ENCODE assay signal across 7 cellular contexts in genomic region chr1:55214903-55215193, GRCh38. TPM values are rescaled to one million over a fixed set of nuclear protein-coding genes. Genes with fewer than 3 reads are reported as not detected.
DNase-seq lines count a peak whose midpoint lies in the region; ATAC-seq, FAIRE-seq and TF ChIP-seq lines count a peak whose summit lies in the region.

No MANE protein-coding gene starts in this region.

- H3K4me1 Mint-ChIP-seq in IgD-negative memory B cell: peaks cover 37 to 55% (median 43%) of the 10 kb centered on the region in 3 donors
- H3K4me1 Mint-ChIP-seq in activated naive CD8-positive, alpha-beta T cell treated with anti-CD3 and anti-CD28 coated beads, Interleukin-2, amount 10 ng/mL, durations not matched to agents 7 days and 5 days: peaks cover 55% of the 10 kb centered on the region

- peak overlapping the region; percentile 75 to 95 (median 81) for H3K4me3 Mint-ChIP-seq in IgD-negative memory B cell
- H3K4me3 Mint-ChIP-seq in activated naive CD8-positive, alpha-beta T cell treated with anti-CD3 and anti-CD28 coated beads, Interleukin-2, amount 10 ng/mL, durations not matched to agents 7 days and 5 days: peak overlapping the region; percentile 50

- peak; percentile 24 for ATAC-seq in GM21723 (IDR thresholded peaks at IDR 0.05; ENCODE audit: unreplicated experiment)
- ATAC-seq in activated naive CD8-positive, alpha-beta T cell treated with anti-CD3 and anti-CD28 coated beads, Interleukin-2, amount 10 ng/mL, durations not matched to agents 7 days and 5 days (ENCODE audit: low read depth): peak; percentile 12
- peak; percentile 43 to 57 for ATAC-seq in left cardiac atrium

- H3K36me3 Mint-ChIP-seq in IgD-negative memory B cell: no peaks in the 10 kb centered on the region
- peaks cover 3% of the 10 kb centered on the region for H3K36me3 Mint-ChIP-seq in activated naive CD8-positive, alpha-beta T cell treated with anti-CD3 and anti-CD28 coated beads, Interleukin-2, amount 10 ng/mL, durations not matched to agents 7 days and 5 days

- TF ChIP-seq POLR2A in GM12891 (IDR thresholded peaks at IDR 0.05; ENCODE audit: low read depth, low read length): no peak

- no peaks in the 10 kb centered on the region for H3K9me3 Mint-ChIP-seq in IgD-negative memory B cell
- H3K9me3 Mint-ChIP-seq in activated naive CD8-positive, alpha-beta T cell treated with anti-CD3 and anti-CD28 coated beads, Interleukin-2, amount 10 ng/mL, durations not matched to agents 7 days and 5 days: no peaks in the 10 kb centered on the region

- peak; percentile 16 for FAIRE-seq in GM12891 (lab: Jason Lieb, UNC)

- DNase-seq in GM12891 (ENCODE audit: insufficient read length, low spot score): no peak
- DNase-seq in activated naive CD8-positive, alpha-beta T cell treated with anti-CD3 and anti-CD28 coated beads, Interleukin-2, amount 10 ng/mL, durations not matched to agents 7 days and 5 days: no peak
- peak; percentile 46 for DNase-seq in left cardiac atrium
- DNase-seq in posterior cingulate gyrus: peak; percentile 20 to 89 (median 45)
- DNase-seq in NCI-H2171 (lab: John Stamatoyannopoulos, UW): no peak

- intact Hi-C loops in left cardiac atrium (cut with DNase I) (loop anchor here (5.0 to 10.0 kb wide), 3 partner anchors 50 to 62 kb away; no protein-coding TSS in a partner anchor), posterior cingulate gyrus (cut with DNase I) (loop anchor here (5.0 kb wide), 2 partner anchors 62 to 73 kb away; no protein-coding TSS in a partner anchor)

- H3K27me3 Mint-ChIP-seq in IgD-negative memory B cell: no peaks in the 10 kb centered on the region
- H3K27me3 Mint-ChIP-seq in activated naive CD8-positive, alpha-beta T cell treated with anti-CD3 and anti-CD28 coated beads, Interleukin-2, amount 10 ng/mL, durations not matched to agents 7 days and 5 days: no peaks in the 10 kb centered on the region

- peak overlapping the region in 1 of 3 donors; percentile 76 for H3K27ac Mint-ChIP-seq in IgD-negative memory B cell
- H3K27ac Mint-ChIP-seq in activated naive CD8-positive, alpha-beta T cell treated with anti-CD3 and anti-CD28 coated beads, Interleukin-2, amount 10 ng/mL, durations not matched to agents 7 days and 5 days: no peak overlapping the region

- POLR2A ChIA-PET in activated naive CD8-positive, alpha-beta T cell treated with anti-CD3 and anti-CD28 coated beads, Interleukin-2, amount 10 ng/mL, durations not matched to agents 7 days and 5 days (lab: Charles Lee): interaction anchor here (0.6 to 2.7 kb wide), 8 partner anchors 9 to 76 kb away, joined by 3 to 10 read pairs (median 5); no protein-coding TSS in a partner anchor

TF ChIP-seq in GM12891, 5 proteins besides CTCF, POLR2A, EP300 and RAD21:
- TF ChIP-seq PAX5 (IDR thresholded peaks at IDR 0.05; ENCODE audit: insufficient read depth, low read length, severe bottlenecking) (no peak), POU2F2 (IDR thresholded peaks at IDR 0.05; ENCODE audit: low read depth, low read length) (no peak), SPI1 (IDR thresholded peaks at IDR 0.05; ENCODE audit: low read depth, low read length) (no peak), TAF1 (IDR thresholded peaks at IDR 0.05; ENCODE audit: low read depth, low read length) (no peak), POLR2AphosphoS5 (IDR thresholded peaks at IDR 0.05; ENCODE audit: low read depth, low read length) (no peak)
TF ChIP-seq in GM12891: peak in this region for 0.

RNA-seq across cellular contexts. Expression of gene USP24, which starts 0.3 kb away (rescaled TPM):
- polyA plus RNA-seq in GM12891 (2012; ENCODE audit: low read depth, missing spikeins): 12.9 TPM
- 10.2 TPM for polyA plus RNA-seq in IgD-negative memory B cell
- 10 to 100 TPM; 53.8 to 63.7 TPM for total RNA-seq in activated naive CD8-positive, alpha-beta T cell treated with anti-CD3 and anti-CD28 coated beads, Interleukin-2, amount 10 ng/mL, durations not matched to agents 7 days and 5 days
- 10 to 100 TPM; 31.8 to 33.6 TPM for total RNA-seq in left cardiac atrium

Comparison
In these comparisons a context has a peak if more than half of its experiments do, and no peak if none do; other contexts are left out.
1. DNase-seq: peak in left cardiac atrium (single experiment) and posterior cingulate gyrus (10 of 10); none in GM12891 (single experiment), activated naive CD8-positive, alpha-beta T cell treated with anti-CD3 and anti-CD28 coated beads, Interleukin-2, amount 10 ng/mL, durations not matched to agents 7 days and 5 days (single experiment) and NCI-H2171 (single experiment).
2. Peak in every context shown above with its lines, with median percentiles within 50 percentile points of each other: ATAC-seq.